13 cellular contexts compared by ENCODE assay signal in the genomic region with DNA sequence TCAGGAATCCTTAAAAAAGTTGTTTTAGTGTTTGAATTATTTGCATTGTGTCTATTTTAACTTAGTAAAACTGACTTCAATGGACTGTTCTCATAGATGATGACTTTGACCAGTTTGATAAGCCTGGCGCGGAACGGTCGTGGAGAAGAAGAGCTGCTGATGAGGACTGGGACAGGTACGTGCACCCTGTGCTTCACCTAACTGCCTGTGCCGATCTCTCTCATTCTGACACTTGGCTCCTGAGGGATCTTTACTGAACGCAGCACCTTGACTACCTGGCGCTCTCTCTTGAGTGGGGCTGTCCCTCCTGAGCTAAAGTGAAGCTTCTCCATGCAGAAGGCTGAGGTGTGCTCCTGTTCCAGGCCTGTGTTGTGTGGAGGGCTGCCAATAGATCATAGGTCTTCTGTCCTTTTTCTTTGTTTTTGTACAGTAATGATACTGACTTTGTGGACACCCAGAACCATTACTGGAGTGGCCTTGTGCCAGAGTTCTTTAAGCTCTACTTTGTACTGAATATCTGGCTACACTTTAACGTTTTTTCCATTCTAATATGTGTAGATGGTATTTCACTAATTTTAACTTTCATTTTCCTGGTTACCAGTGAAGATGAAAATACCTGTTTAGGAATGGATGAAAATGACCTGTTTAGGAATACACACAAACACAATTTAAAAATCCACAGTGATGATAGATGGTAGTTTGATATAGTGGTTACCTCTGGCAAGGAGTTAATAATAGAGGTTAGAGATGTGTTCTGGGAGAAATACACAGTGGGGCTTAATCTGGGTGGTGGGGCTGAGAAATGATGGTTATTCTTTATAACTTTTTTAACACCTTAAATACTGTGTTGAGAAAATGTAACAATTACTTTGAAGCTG. TPM values are rescaled to one million over a fixed set of nuclear protein-coding genes. Genes with fewer than 3 reads are reported as not detected.
DNase-seq lines count a peak whose midpoint lies in the region; ATAC-seq and TF ChIP-seq lines count a peak whose summit lies in the region.
"Had no signal": no experiment of that assay in that cellular context is flagged by ENCODE, and none has a peak within 500 bp of the region (broad histone marks: within the 10 kb centered on the region; RNA-seq: fewer than 3 reads in every experiment).

No MANE protein-coding gene starts in this region.

- peaks cover 81% of the 10 kb centered on the region for H3K4me1 Mint-ChIP-seq in activated CD8-positive, alpha-beta T cell treated with anti-CD3 and anti-CD28 coated beads for 36 hours (ENCODE audit: low read depth)
- peaks cover 62% of the 10 kb centered on the region for H3K4me1 Mint-ChIP-seq in activated CD8-positive, alpha-beta T cell treated with anti-CD3 and anti-CD28 coated beads, Interleukin-2, amount 10 ng/mL, durations not matched to agents 7 days and 5 days (ENCODE audit: low read depth)
- H3K4me1 Mint-ChIP-seq in endodermal cell = peaks cover 42% of the 10 kb centered on the region
- peaks cover 60% of the 10 kb centered on the region for H3K4me1 Mint-ChIP-seq in osteocyte (ENCODE audit: unreplicated experiment)

- H3K4me3 ChIP-seq in endodermal cell (ENCODE audit: low read length) (no peak overlapping the region), Peyer's patch (no peak overlapping the region)
- H3K4me3 ChIP-seq: left lung, thoracic aorta had no signal

- H3K36me3 ChIP-seq in endodermal cell (ENCODE audit: control insufficient read depth, insufficient read depth, low read length) (peaks cover 19% of the 10 kb centered on the region), Peyer's patch (peaks cover 0 to 8% (median 0%) of the 10 kb centered on the region in 3 donors)
- H3K36me3 ChIP-seq: thoracic aorta had no signal

- H3K27me3 Mint-ChIP-seq in activated CD8-positive, alpha-beta T cell treated with anti-CD3 and anti-CD28 coated beads for 36 hours = no peaks in the 10 kb centered on the region
- no peaks in the 10 kb centered on the region for H3K27me3 Mint-ChIP-seq in activated CD8-positive, alpha-beta T cell treated with anti-CD3 and anti-CD28 coated beads, Interleukin-2, amount 10 ng/mL, durations not matched to agents 7 days and 5 days (ENCODE audit: low read depth)
- no peaks in the 10 kb centered on the region for H3K27me3 Mint-ChIP-seq in endodermal cell (ENCODE audit: insufficient read depth)
- H3K27me3 Mint-ChIP-seq in osteocyte (ENCODE audit: unreplicated experiment) = no peaks in the 10 kb centered on the region
- H3K27me3 Mint-ChIP-seq: activated naive CD8-positive, alpha-beta T cell treated with anti-CD3 and anti-CD28 coated beads, Interleukin-2, amount 10 ng/mL, durations not matched to agents 7 days and 5 days had no signal

- H3K9me3 Mint-ChIP-seq in activated CD8-positive, alpha-beta T cell treated with anti-CD3 and anti-CD28 coated beads for 36 hours = no peaks in the 10 kb centered on the region
- H3K9me3 Mint-ChIP-seq in activated CD8-positive, alpha-beta T cell treated with anti-CD3 and anti-CD28 coated beads, Interleukin-2, amount 10 ng/mL, durations not matched to agents 7 days and 5 days (ENCODE audit: insufficient read depth) = no peaks in the 10 kb centered on the region
- H3K9me3 Mint-ChIP-seq in endodermal cell (no peaks in the 10 kb centered on the region), osteocyte (ENCODE audit: unreplicated experiment) (peaks cover 6% of the 10 kb centered on the region)

- peak overlapping the region; percentile 40 for H3K27ac Mint-ChIP-seq in activated CD8-positive, alpha-beta T cell treated with anti-CD3 and anti-CD28 coated beads for 36 hours
- H3K27ac Mint-ChIP-seq in activated CD8-positive, alpha-beta T cell treated with anti-CD3 and anti-CD28 coated beads, Interleukin-2, amount 10 ng/mL, durations not matched to agents 7 days and 5 days = no peak overlapping the region
- H3K27ac Mint-ChIP-seq in endodermal cell (peak overlapping the region; percentile 48), osteocyte (ENCODE audit: unreplicated experiment) (peak overlapping the region; percentile 76)
- H3K27ac Mint-ChIP-seq: activated naive CD8-positive, alpha-beta T cell treated with anti-CD3 and anti-CD28 coated beads, Interleukin-2, amount 10 ng/mL, durations not matched to agents 7 days and 5 days had no signal

- TF ChIP-seq POLR2A in Peyer's patch (IDR thresholded peaks at IDR 0.05) = no peak

- H3K4me1 ChIP-seq in endodermal cell (ENCODE audit: control insufficient read depth, insufficient read depth, low read length) (no peaks in the 10 kb centered on the region), Peyer's patch (peaks cover 0 to 11% (median 2%) of the 10 kb centered on the region in 4 donors)

- H3K36me3 Mint-ChIP-seq in activated CD8-positive, alpha-beta T cell treated with anti-CD3 and anti-CD28 coated beads for 36 hours (ENCODE audit: low read depth) = peaks cover 24% of the 10 kb centered on the region
- H3K36me3 Mint-ChIP-seq in activated CD8-positive, alpha-beta T cell treated with anti-CD3 and anti-CD28 coated beads, Interleukin-2, amount 10 ng/mL, durations not matched to agents 7 days and 5 days (ENCODE audit: low read depth) = peaks cover 44% of the 10 kb centered on the region
- H3K36me3 Mint-ChIP-seq in endodermal cell (ENCODE audit: low read depth) (peaks cover 11% of the 10 kb centered on the region), osteocyte (ENCODE audit: unreplicated experiment) (peaks cover 10% of the 10 kb centered on the region)

- no peak overlapping the region for H3K4me3 Mint-ChIP-seq in activated CD8-positive, alpha-beta T cell treated with anti-CD3 and anti-CD28 coated beads for 36 hours
- H3K4me3 Mint-ChIP-seq in activated CD8-positive, alpha-beta T cell treated with anti-CD3 and anti-CD28 coated beads, Interleukin-2, amount 10 ng/mL, durations not matched to agents 7 days and 5 days = no peak overlapping the region
- H3K4me3 Mint-ChIP-seq in endodermal cell (no peak overlapping the region), osteocyte (ENCODE audit: unreplicated experiment) (no peak overlapping the region)
- H3K4me3 Mint-ChIP-seq: activated naive CD8-positive, alpha-beta T cell treated with anti-CD3 and anti-CD28 coated beads, Interleukin-2, amount 10 ng/mL, durations not matched to agents 7 days and 5 days had no signal

- no peak for TF ChIP-seq CTCF in activated CD8-positive, alpha-beta T cell treated with anti-CD3 and anti-CD28 coated beads for 36 hours (IDR thresholded peaks at IDR 0.05)
- TF ChIP-seq CTCF in RWPE1 (conservative IDR thresholded peaks at IDR 0.05; ENCODE audit: low read depth) = no peak
- TF ChIP-seq CTCF in endodermal cell (conservative IDR thresholded peaks at IDR 0.05) = no peak
- TF ChIP-seq CTCF in osteocyte (IDR thresholded peaks at IDR 0.05) = no peak
- no peak for TF ChIP-seq CTCF in Peyer's patch (IDR thresholded peaks at IDR 0.05)

- 97 to 100% methylated on average over 1 to 9 of the region's 9 CpGs for WGBS in endodermal cell (ENCODE audit: insufficient coverage in 1 of 2, insufficient read length in 1 of 2), 2 experiments

- no peak for ATAC-seq in activated CD8-positive, alpha-beta T cell treated with anti-CD3 and anti-CD28 coated beads for 36 hours
- ATAC-seq in activated CD8-positive, alpha-beta T cell treated with anti-CD3 and anti-CD28 coated beads, Interleukin-2, amount 10 ng/mL, durations not matched to agents 7 days and 5 days = no peak
- ATAC-seq: left lung had no signal

- intact Hi-C loops in activated CD8-positive, alpha-beta T cell treated with anti-CD3 and anti-CD28 coated beads for 36 hours (cut with micrococcal nuclease) = no loop called here

- H3K27ac ChIP-seq in RWPE1 (peak overlapping the region; percentile 70), endodermal cell (ENCODE audit: low read depth, low read length) (no peak overlapping the region), Peyer's patch (no peak overlapping the region)
- H3K27ac ChIP-seq: thoracic aorta had no signal

- H3K27me3 ChIP-seq in endodermal cell (ENCODE audit: control insufficient read depth, insufficient read depth, low read length, poor library complexity, severe bottlenecking) (no peaks in the 10 kb centered on the region), Peyer's patch (no peaks in the 10 kb centered on the region)
- H3K27me3 ChIP-seq: left lung, neutrophil had no signal

- CTCF ChIA-PET in activated CD8-positive, alpha-beta T cell treated with anti-CD3 and anti-CD28 coated beads for 36 hours (lab: Charles Lee) = interaction anchor here (0.5 to 1.3 kb wide), 3 partner anchors 15 to 302 kb away, joined by 3 to 4 read pairs (median 3); no protein-coding TSS in a partner anchor
- CTCF ChIA-PET in activated CD8-positive, alpha-beta T cell treated with anti-CD3 and anti-CD28 coated beads, Interleukin-2, amount 10 ng/mL, durations not matched to agents 7 days and 5 days (lab: Charles Lee) = interaction anchor here (3.6 kb wide), 1 partner anchor 66 kb away, joined by 17 read pairs; no protein-coding TSS in a partner anchor
- CTCF ChIA-PET in RWPE1 (lab: Yijun Ruan, JAX) = no interaction called here

- H3K9ac ChIP-seq in endodermal cell (ENCODE audit: extremely low read depth, low read length, poor library complexity, severe bottlenecking) = no peak overlapping the region

- H3K9me3 ChIP-seq in endodermal cell (ENCODE audit: control insufficient read depth, low read length) = peaks cover 2% of the 10 kb centered on the region
- no peaks in the 10 kb centered on the region for H3K9me3 ChIP-seq in Peyer's patch
- H3K9me3 ChIP-seq: left lung, neutrophil, thoracic aorta had no signal

- POLR2A ChIA-PET in activated CD8-positive, alpha-beta T cell treated with anti-CD3 and anti-CD28 coated beads for 36 hours (lab: Charles Lee) = interaction anchor here (1.9 kb wide), 1 partner anchor 21 kb away, joined by 5 read pairs; the partner anchor contains the start of gene RBM33
- POLR2A ChIA-PET in activated CD8-positive, alpha-beta T cell treated with anti-CD3 and anti-CD28 coated beads, Interleukin-2, amount 10 ng/mL, durations not matched to agents 7 days and 5 days (lab: Charles Lee) = interaction anchor here (1.0 to 1.1 kb wide), 2 partner anchors 11 to 13 kb away, joined by 3 read pairs; no protein-coding TSS in a partner anchor
- POLR2A ChIA-PET in RWPE1 (lab: Yijun Ruan, JAX; ENCODE audit: low non-redundant PET) = no interaction called here

- DNase-seq in activated CD8-positive, alpha-beta T cell treated with anti-CD3 and anti-CD28 coated beads for 36 hours = no peak
- no peak for DNase-seq in activated CD8-positive, alpha-beta T cell treated with anti-CD3 and anti-CD28 coated beads, Interleukin-2, amount 10 ng/mL, durations not matched to agents 7 days and 5 days
- DNase-seq in RWPE1 (ENCODE audit: low spot score) = no peak
- no peak for DNase-seq in endodermal cell
- DNase-seq in osteocyte (ENCODE audit: extremely low spot score, unreplicated experiment) = no peak
- DNase-seq in mucosa of gallbladder (ENCODE audit: low spot score) = no peak
- no peak for DNase-seq in Peyer's patch
- DNase-seq in LoVo (ENCODE audit: low spot score) = no peak
- DNase-seq: activated naive CD8-positive, alpha-beta T cell treated with anti-CD3 and anti-CD28 coated beads, Interleukin-2, amount 10 ng/mL, durations not matched to agents 7 days and 5 days; left lung; T-helper 1 cell had no signal

RNA-seq across cellular contexts. Expression of gene RBM33, which starts 20.9 kb away (rescaled TPM):
- 10 to 100 TPM; 73.7 to 84.8 TPM for total RNA-seq in activated CD8-positive, alpha-beta T cell treated with anti-CD3 and anti-CD28 coated beads for 36 hours
- 10 to 100 TPM; 81.4 to 85.6 TPM for total RNA-seq in activated CD8-positive, alpha-beta T cell treated with anti-CD3 and anti-CD28 coated beads, Interleukin-2, amount 10 ng/mL, durations not matched to agents 7 days and 5 days
- 10 to 100 TPM; 86.8 to 87.1 TPM for total RNA-seq in endodermal cell
- 45.7 TPM for polyA plus RNA-seq in endodermal cell (2013, experiment 1 of 2)
- polyA plus RNA-seq in endodermal cell (2013, experiment 2 of 2) = 47.6 TPM
- total RNA-seq in osteocyte = 52.4 and 57.3 TPM in 2 replicates
- total RNA-seq in mucosa of gallbladder = 59.1 TPM
- total RNA-seq in Peyer's patch = 100 to 1,000 TPM in 3 of 4 donors, 10 to 100 TPM in 1; 87.4 to 191 (median 123) TPM
